ENCODE assay signal across 9 cellular contexts in genomic region chr18:13862898-13863297, GRCh38. TPM values are rescaled to one million over a fixed set of nuclear protein-coding genes. Genes with fewer than 3 reads are reported as not detected.
"Had no signal": no experiment of that assay in that cellular context is flagged by ENCODE, and none has a peak within 500 bp of the region (broad histone marks: within the 10 kb centered on the region; RNA-seq: fewer than 3 reads in every experiment).

No MANE protein-coding gene starts in this region.

RNA-seq across cellular contexts. Expression of gene MC5R, which starts 38.9 kb away (rescaled TPM):
- total RNA-seq: activated B cell treated with CpG ODN at 0.5 μM for 24 hours; activated CD4-positive, alpha-beta T cell treated with anti-CD3 and anti-CD28 coated beads, Interleukin-2, amount 10 ng/mL, durations not matched to agents 24 days and 14 days; activated T-helper 1 cell treated with anti-CD3 and anti-CD28 coated beads, Interleukin-12 subunit alpha, Interleukin-12 subunit beta, Interleukin-2, Interleukin-4 antibody, amounts not matched to agents 30 ng/mL and 10 ng/mL and 1 ng/mL, durations not matched to agents 14 hours and 24 hours and 36 hours; aorta; breast epithelium; RPMI7951; T-helper 17 cell had no signal
- polyA plus RNA-seq: aorta had no signal

RNA-seq across cellular contexts. Expression of gene MC2R, which starts 52.4 kb away (rescaled TPM):
- total RNA-seq: activated B cell treated with CpG ODN at 0.5 μM for 24 hours; activated CD4-positive, alpha-beta T cell treated with anti-CD3 and anti-CD28 coated beads, Interleukin-2, amount 10 ng/mL, durations not matched to agents 24 days and 14 days; activated CD8-positive, alpha-beta memory T cell treated with anti-CD3 and anti-CD28 coated beads, Interleukin-2, amount 10 ng/mL, durations not matched to agents 7 days and 5 days; activated T-helper 1 cell treated with anti-CD3 and anti-CD28 coated beads, Interleukin-12 subunit alpha, Interleukin-12 subunit beta, Interleukin-2, Interleukin-4 antibody, amounts not matched to agents 30 ng/mL and 10 ng/mL and 1 ng/mL, durations not matched to agents 14 hours and 24 hours and 36 hours; aorta; breast epithelium; cerebellum; RPMI7951; T-helper 17 cell had no signal
- polyA plus RNA-seq: aorta had no signal
